In genomic region chr7:5387711-5388245, GRCh38 we compare ENCODE assay signal across 21 cellular contexts. TPM values are rescaled to one million over a fixed set of nuclear protein-coding genes. Genes with fewer than 3 reads are reported as not detected.
DNase-seq lines count a peak whose midpoint lies in the region; ATAC-seq, FAIRE-seq and TF ChIP-seq lines count a peak whose summit lies in the region.
"Had no signal": no experiment of that assay in that cellular context is flagged by ENCODE, and none has a peak within 500 bp of the region (broad histone marks: within the 10 kb centered on the region; RNA-seq: fewer than 3 reads in every experiment).

No MANE protein-coding gene starts in this region.

- DNase-seq in HepG2 (ENCODE audit: low spot score) (no peak), right lobe of liver (no peak), K562 (ENCODE audit: extremely low read depth in 1 of 4, low spot score in 3 of 4) (no peak), neuronal stem cell (ENCODE audit: low spot score) (no peak), COLO829 (ENCODE audit: low spot score) (no peak)
- DNase-seq in stimulated activated CD4-positive, alpha-beta T cell treated with anti-CD3 and anti-CD28 coated beads, Interleukin-2, amount 100 ng/mL, for 48 hours: no peak
- DNase-seq: 8988T, DMS 273 treated with DMSO at 0.1 percent for 48 hours, IMR-90, Kasumi-1, MG63, NCI-H1092, NCI-H146, NCI-H2029 treated with DMSO at 0.1 percent for 48 hours, NCI-H2171, NCI-H526, PC-3 had no signal

- in situ Hi-C loops in HepG2 (cut with HindIII; ENCODE audit: extremely low pct_ligation_motif_present, low pct_unique_long_range_greater_than_20kb): no loop called here
- in situ Hi-C loops in K562 (cut with MboI): no loop called here

- H2BK5ac ChIP-seq in neuronal stem cell (ENCODE audit: low read length): peak overlapping the region; percentile 19

- H2BK15ac ChIP-seq in neuronal stem cell (ENCODE audit: low read length): no peak overlapping the region

- no peak overlapping the region for H2AK5ac ChIP-seq in neuronal stem cell (ENCODE audit: low read depth, low read length)

- no peak overlapping the region for H4K91ac ChIP-seq in neuronal stem cell (ENCODE audit: low read depth, low read length, poor library complexity)

- CTCF ChIA-PET in HepG2 (lab: Yijun Ruan, JAX; ENCODE audit: low intra/inter-chr PET ratio, low total read pairs) (no interaction called here), K562 (lab: Yijun Ruan, JAX; ENCODE audit: low intra/inter-chr PET ratio) (no interaction called here)

- TF ChIP-seq EP300 in HepG2 (IDR thresholded peaks at IDR 0.05; ENCODE audit: low read depth in 2 of 2, low read length in 2 of 2) (no peak), HepG2 (CRISPR knock-in tag; IDR thresholded peaks at IDR 0.05; ENCODE audit: borderline replicate concordance) (no peak), K562 (IDR thresholded peaks at IDR 0.05; ENCODE audit: low read length) (no peak)

- no peak overlapping the region for H3K23ac ChIP-seq in neuronal stem cell (ENCODE audit: low read depth, low read length, poor library complexity)

- H3K4me3 ChIP-seq in HepG2 (replicated peaks in 1 of 3; ENCODE audit: insufficient read depth in 1 of 3, low read depth in 2 of 3, low read length in 3 of 3): no peak overlapping the region
- no peak overlapping the region for H3K4me3 ChIP-seq in right lobe of liver
- H3K4me3 ChIP-seq in K562: no peak overlapping the region
- H3K4me3 ChIP-seq in neuronal stem cell (ENCODE audit: low read length in 2 of 2): no peak overlapping the region
- H3K4me3 ChIP-seq: MG63 had no signal

- no peak overlapping the region for H2BK12ac ChIP-seq in neuronal stem cell (ENCODE audit: low read length)

- no peak for TF ChIP-seq POLR2A in HepG2 (IDR thresholded peaks at IDR 0.05; ENCODE audit: insufficient read depth in 1 of 2, low read depth in 2 of 2, low read length in 2 of 2)
- TF ChIP-seq POLR2A in right lobe of liver (IDR thresholded peaks at IDR 0.05): no peak
- TF ChIP-seq POLR2A in K562 (conservative IDR thresholded peaks at IDR 0.05): no peak

- peak overlapping the region; percentile 57 for H3K18ac ChIP-seq in neuronal stem cell (ENCODE audit: low read length)

- no peak overlapping the region for H3K4me2 ChIP-seq in HepG2 (ENCODE audit: low read depth, low read length)
- H3K4me2 ChIP-seq in K562 (ENCODE audit: insufficient read depth, low read length): no peak overlapping the region
- H3K4me2 ChIP-seq in neuronal stem cell (ENCODE audit: insufficient read depth, low read length, poor library complexity, severe bottlenecking): no peak overlapping the region

- H3K4ac ChIP-seq in neuronal stem cell (ENCODE audit: low read length): no peak overlapping the region

- no peak overlapping the region for H2BK120ac ChIP-seq in neuronal stem cell (ENCODE audit: low read depth, low read length)

- H3K27ac ChIP-seq in HepG2 (ENCODE audit: extremely low read length, insufficient read depth, low read length) (no peak overlapping the region), right lobe of liver (no peak overlapping the region), K562 (ENCODE audit: extremely low read depth, low read depth, low read length) (no peak overlapping the region), neuronal stem cell (replicated peaks; ENCODE audit: low read length) (no peak overlapping the region)
- H3K27ac ChIP-seq: HL-60 had no signal

- H4K8ac ChIP-seq in neuronal stem cell (ENCODE audit: low read depth, low read length): no peak overlapping the region

- H2AFZ ChIP-seq in HepG2 (ENCODE audit: low read length): no peak overlapping the region
- no peak overlapping the region for H2AFZ ChIP-seq in K562 (ENCODE audit: low read depth, low read length)
- no peak overlapping the region for H2AFZ ChIP-seq in neuronal stem cell (ENCODE audit: low read length)

- H3K27me3 ChIP-seq in HepG2 (ENCODE audit: control insufficient read depth in 1 of 2, insufficient read depth in 2 of 2, low read length in 2 of 2) (no peaks in the 10 kb centered on the region), right lobe of liver (no peaks in the 10 kb centered on the region), K562 (ENCODE audit: control insufficient read depth in 2 of 2, insufficient read depth in 2 of 2, low read length in 2 of 2) (no peaks in the 10 kb centered on the region), neuronal stem cell (ENCODE audit: control insufficient read depth in 3 of 3, insufficient read depth in 3 of 3, low read depth in 1 of 3, low read length in 3 of 3) (peaks cover 0 to 2% (median 0%) of the 10 kb centered on the region in 3 experiments)
- H3K27me3 ChIP-seq: MG63 had no signal

- peaks cover 14% of the 10 kb centered on the region for H3K79me1 ChIP-seq in neuronal stem cell (ENCODE audit: low read depth, low read length)

- H3K9me1 ChIP-seq in K562 (ENCODE audit: control insufficient read depth, insufficient read depth, low read length): no peaks in the 10 kb centered on the region

- H4K20me1 ChIP-seq in HepG2 (ENCODE audit: insufficient read depth, low read length): peaks cover 36% of the 10 kb centered on the region; the same call in 1 of the 2 replicates
- no peaks in the 10 kb centered on the region for H4K20me1 ChIP-seq in K562 (replicated peaks; ENCODE audit: control insufficient read depth, insufficient read depth, low read length)

- H3K36me3 ChIP-seq in HepG2 (replicated peaks in 1 of 2; ENCODE audit: control insufficient read depth in 1 of 2, insufficient read depth in 2 of 2, low read length in 2 of 2): peaks cover 23 to 36% of the 10 kb centered on the region in 2 experiments
- H3K36me3 ChIP-seq in right lobe of liver: peaks cover 0 to 68% (median 24%) of the 10 kb centered on the region in 4 donors
- H3K36me3 ChIP-seq in K562 (ENCODE audit: control insufficient read depth, insufficient read depth, low read length): peaks cover 31% of the 10 kb centered on the region; the same call in 2 of the 3 replicates
- peaks cover 18 to 70% of the 10 kb centered on the region in 2 donors for H3K36me3 ChIP-seq in neuronal stem cell (replicated peaks in 1 of 2; ENCODE audit: control insufficient read depth in 2 of 2, insufficient read depth in 2 of 2, low read length in 2 of 2)

- TF ChIP-seq RAD21 in HepG2 (CRISPR knock-in tag; IDR thresholded peaks at IDR 0.05) (no peak), K562 (CRISPR knock-in tag; conservative IDR thresholded peaks at IDR 0.05 in 1 of 2, IDR thresholded peaks at IDR 0.05 in 1 of 2) (no peak)

- H3K9ac ChIP-seq in HepG2 (ENCODE audit: insufficient read depth, low read depth, low read length) (no peak overlapping the region), K562 (ENCODE audit: insufficient read depth in 1 of 2, low read depth in 2 of 2, low read length in 2 of 2) (no peak overlapping the region), neuronal stem cell (ENCODE audit: low read depth, low read length, poor library complexity) (no peak overlapping the region)

- H3K14ac ChIP-seq in neuronal stem cell (ENCODE audit: low read length): no peak overlapping the region

- ATAC-seq in HepG2 (peak; percentile 10; the same call in 1 of the 3 replicates), right lobe of liver (no peak), K562 (no peak), HG03196 (IDR thresholded peaks at IDR 0.05; ENCODE audit: unreplicated experiment) (no peak), GM21390 (IDR thresholded peaks at IDR 0.05; ENCODE audit: unreplicated experiment) (no peak)
- ATAC-seq: PC-3 had no signal

- TF ChIP-seq CTCF in HepG2 (CRISPR knock-in tag; IDR thresholded peaks at IDR 0.05): no peak
- no peak for TF ChIP-seq CTCF in right lobe of liver (IDR thresholded peaks at IDR 0.05)
- no peak for TF ChIP-seq CTCF in K562 (IDR thresholded peaks at IDR 0.05 in 2 of 3, conservative IDR thresholded peaks at IDR 0.05 in 1 of 3; ENCODE audit: insufficient read depth in 2 of 3, low read depth in 1 of 3, low read length in 3 of 3)

- intact Hi-C loops in HepG2 (cut with micrococcal nuclease; ENCODE audit: unreplicated experiment): no loop called here
- intact Hi-C loops in right lobe of liver (cut with DNase I): no loop called here
- intact Hi-C loops in K562 (cut with micrococcal nuclease): no loop called here

- over 99% methylated on average over 18 of the region's 45 CpGs for WGBS in HepG2 (ENCODE audit: low lambda C conversion rate)
- WGBS in right lobe of liver (ENCODE audit: insufficient coverage, low coverage, low lambda C conversion rate, missing lambda C conversion rate): 100% methylated on average over 3 of the region's 45 CpGs
- 95% methylated on average over 18 of the region's 45 CpGs for WGBS in K562 (ENCODE audit: insufficient coverage, low coverage, missing lambda C conversion rate)
- no CpG with 5 or more reads among the region's 45 CpGs for WGBS in neuronal stem cell (ENCODE audit: extremely low coverage in 2 of 2, insufficient read length in 2 of 2, insufficient replicate concordance in 1 of 2), 2 donors

- peaks cover 10% of the 10 kb centered on the region; the same call in 1 of the 2 replicates for H3K4me1 ChIP-seq in HepG2 (ENCODE audit: insufficient read depth, low read length)
- H3K4me1 ChIP-seq in right lobe of liver: peaks cover 0 to 8% (median 0%) of the 10 kb centered on the region in 4 donors
- peaks cover 0 to 9% of the 10 kb centered on the region in 2 experiments; a peak in 2 of 5 replicates for H3K4me1 ChIP-seq in K562 (replicated peaks in 1 of 2; ENCODE audit: control insufficient read depth in 2 of 2, insufficient read depth in 2 of 2, low read length in 2 of 2)
- H3K4me1 ChIP-seq in neuronal stem cell (ENCODE audit: control insufficient read depth in 2 of 2, insufficient read depth in 1 of 2, low read depth in 1 of 2, low read length in 2 of 2): peaks cover 8 to 14% of the 10 kb centered on the region in 2 donors

- BruUV-seq in HepG2 (replicated peaks; lab: Mats Ljungman, UMichigan) (no TSS peak), K562 (replicated peaks; lab: Mats Ljungman, UMichigan) (no TSS peak)

- H3K79me2 ChIP-seq in HepG2 (ENCODE audit: insufficient read depth, low read length) (peaks cover 23% of the 10 kb centered on the region), K562 (ENCODE audit: control insufficient read depth, insufficient read depth, low read length) (peaks cover 9% of the 10 kb centered on the region; the same call in 1 of the 3 replicates)

- POLR2A ChIA-PET in HepG2 (lab: Yijun Ruan, JAX): no interaction called here
- POLR2A ChIA-PET in K562 (lab: Yijun Ruan, JAX): no interaction called here

- H3K9me3 ChIP-seq in HepG2 (ENCODE audit: low read length) (no peaks in the 10 kb centered on the region), right lobe of liver (no peaks in the 10 kb centered on the region), K562 (replicated peaks; ENCODE audit: control insufficient read depth, insufficient read depth, low read depth, low read length) (no peaks in the 10 kb centered on the region), neuronal stem cell (replicated peaks in 1 of 2; ENCODE audit: control insufficient read depth in 2 of 2, insufficient read depth in 1 of 2, low read depth in 1 of 2, low read length in 2 of 2) (no peaks in the 10 kb centered on the region)
- H3K9me3 ChIP-seq: MG63 had no signal

- FAIRE-seq in HepG2 (lab: Jason Lieb, UNC) (no peak), K562 (lab: Jason Lieb, UNC) (no peak)
- FAIRE-seq: G401.6 had no signal

RNA-seq across cellular contexts. Expression of gene TNRC18, which starts 35.9 kb away (rescaled TPM):
- total RNA-seq in HepG2 (2016; rRNA removed; fragmentation: Illumina TruSeq; extraction: Trizol): 12.8 and 17.4 TPM in 2 replicates
- 4.9 and 7.1 TPM in 2 replicates for total RNA-seq in HepG2 (2016; cell fraction: cytosol; rRNA removed; fragmentation: Illumina TruSeq; extraction: Trizol; ENCODE audit: low read depth)
- total RNA-seq in HepG2 (2016; cell fraction: insoluble cytoplasmic fraction; rRNA removed; fragmentation: Illumina TruSeq; extraction: Trizol): 12.8 and 21.5 TPM in 2 replicates
- total RNA-seq in HepG2 (2016; cell fraction: membrane; rRNA removed; fragmentation: Illumina TruSeq; extraction: Trizol): 4.9 and 5.6 TPM in 2 replicates
- 28.3 and 34.0 TPM in 2 replicates for total RNA-seq in HepG2 (2016; cell fraction: nucleus; rRNA removed; fragmentation: Illumina TruSeq; extraction: Trizol)
- polyA plus RNA-seq in HepG2 (2011; rRNA removed): 10.9 and 11.7 TPM in 2 replicates
- 8.6 and 11.8 TPM in 2 replicates for polyA plus RNA-seq in HepG2 (2011; cell fraction: cytosol; rRNA removed)
- 65.7 and 102 TPM in 2 replicates for polyA plus RNA-seq in HepG2 (2011; cell fraction: nucleus; rRNA removed)
- 40.6 and 53.7 TPM in 2 replicates for polyA plus RNA-seq in HepG2 (2012)
- 0.71 and 1.3 TPM in 2 replicates for polyA plus RNA-seq in HepG2 (2016; cell fraction: cytosol; fragmentation: Illumina TruSeq; extraction: Trizol; ENCODE audit: low read depth)
- polyA plus RNA-seq in HepG2 (2016; cell fraction: insoluble cytoplasmic fraction; fragmentation: Illumina TruSeq; extraction: Trizol; ENCODE audit: low read depth): 16.6 and 19.8 TPM in 2 replicates
- polyA plus RNA-seq in HepG2 (2016; cell fraction: membrane; fragmentation: Illumina TruSeq; extraction: Trizol; ENCODE audit: low read depth): 0.82 and 1.2 TPM in 2 replicates
- 58.8 and 59.2 TPM in 2 replicates for polyA plus RNA-seq in HepG2 (2016; cell fraction: nucleus; fragmentation: Illumina TruSeq; extraction: Trizol; ENCODE audit: insufficient read depth, low read depth)
- 11.2 and 51.4 TPM in 2 replicates for polyA minus RNA-seq in HepG2 (2011; rRNA and poly(A)+ RNA removed; ENCODE audit: low replicate concordance)
- polyA minus RNA-seq in HepG2 (2011; cell fraction: cytosol; rRNA and poly(A)+ RNA removed): 44.7 and 49.3 TPM in 2 replicates
- 49.2 and 54.8 TPM in 2 replicates for polyA minus RNA-seq in HepG2 (2011; cell fraction: nucleus; rRNA and poly(A)+ RNA removed)
- 10 to 100 TPM; 27.0 to 36.9 (median 30.5) TPM for total RNA-seq in right lobe of liver
- total RNA-seq in K562 (2011; cell fraction: chromatin; rRNA removed; ENCODE audit: low replicate concordance): 41.9 and 74.6 TPM in 2 replicates
- 31.5 and 35.9 TPM in 2 replicates for total RNA-seq in K562 (2011; cell fraction: nucleolus; rRNA removed)
- 35.6 and 54.7 TPM in 2 replicates for total RNA-seq in K562 (2011; cell fraction: nucleoplasm; rRNA removed)
- total RNA-seq in K562 (2014; rRNA removed): 14.3 and 18.0 TPM in 2 replicates
- 10.8 and 12.1 TPM in 2 replicates for total RNA-seq in K562 (2014; rRNA removed; fragmentation: Illumina TruSeq; extraction: Trizol)
- 19.8 and 23.5 TPM in 2 replicates for total RNA-seq in K562 (2015; rRNA removed; fragmentation: Illumina TruSeq; extraction: Trizol)
- 29.8 and 43.2 TPM in 2 replicates for total RNA-seq in K562 (2021)
- 3.2 and 4.2 TPM in 2 replicates for polyA plus RNA-seq in K562 (2011; rRNA removed)
- polyA plus RNA-seq in K562 (2011; cell fraction: cytosol; rRNA removed): 3.5 and 8.3 TPM in 2 replicates
- 12.6 and 17.1 TPM in 2 replicates for polyA plus RNA-seq in K562 (2011; cell fraction: nucleus; rRNA removed)
- 25.7 and 34.0 TPM in 2 replicates for polyA plus RNA-seq in K562 (2012)
- 22.3 and 22.7 TPM in 2 replicates for polyA plus RNA-seq in K562 (2014; fragmentation: Illumina TruSeq; extraction: Trizol)
- under 1 TPM; 0.03 TPM for polyA plus RNA-seq in K562 (2014; fragmentation: Nextera tagmentation; extraction: Ambion mirVana)
- 19.2 and 27.2 TPM in 2 replicates for polyA plus RNA-seq in K562 (2014; rRNA removed)
- polyA minus RNA-seq in K562 (2011; rRNA and poly(A)+ RNA removed): 10.0 and 10.2 TPM in 2 replicates
- 18.2 and 26.2 TPM in 2 replicates for polyA minus RNA-seq in K562 (2011; cell fraction: cytosol; rRNA and poly(A)+ RNA removed)
- polyA minus RNA-seq in K562 (2011; cell fraction: nucleus; rRNA and poly(A)+ RNA removed): 11.3 and 12.7 TPM in 2 replicates
- 33.6 TPM for polyA plus RNA-seq in neuronal stem cell (2013, experiment 1 of 2)
- 37.1 TPM for polyA plus RNA-seq in neuronal stem cell (2013, experiment 2 of 2)

Comparison
In these comparisons a context has a peak if more than half of its experiments do, and no peak if none do; other contexts are left out.
1. Of the 241 proteins assayed by ChIP-seq in both HepG2 and K562: peak only in HepG2: RBFOX2, RBM22 and ZFP91; only in K562: HNRNPL and POLR2G; in both: none; in neither: 236.